ENCODE assay signal across 14 cellular contexts in genomic region chr3:38119248-38119544, GRCh38.
"Had no signal": no experiment of that assay in that cellular context is flagged by ENCODE, and none has a peak within 500 bp of the region (broad histone marks: within the 10 kb centered on the region; RNA-seq: fewer than 3 reads in every experiment).

No MANE protein-coding gene starts in this region.

- H3K27ac ChIP-seq: brain microvascular endothelial cell, esophagus muscularis mucosa, SJSA1, WERI-Rb-1 had no signal

- H3K4me3 Mint-ChIP-seq: activated CD4-positive, alpha-beta T cell treated with anti-CD3 and anti-CD28 coated beads, Interleukin-2, amount 10 ng/mL, durations not matched to agents 24 days and 14 days; activated naive CD4-positive, alpha-beta T cell treated with anti-CD3 and anti-CD28 coated beads, Interleukin-2, amount 10 ng/mL, durations not matched to agents 7 days and 5 days; nephron progenitor cell had no signal

- H3K9me3 ChIP-seq: esophagus muscularis mucosa, mucosa of descending colon, SJSA1 had no signal

- H3K27me3 ChIP-seq: brain microvascular endothelial cell, esophagus muscularis mucosa, SJSA1 had no signal

- H3K9me3 Mint-ChIP-seq: activated CD4-positive, alpha-beta T cell treated with anti-CD3 and anti-CD28 coated beads, Interleukin-2, amount 10 ng/mL, durations not matched to agents 24 days and 14 days; activated naive CD4-positive, alpha-beta T cell treated with anti-CD3 and anti-CD28 coated beads, Interleukin-2, amount 10 ng/mL, durations not matched to agents 7 days and 5 days; nephron progenitor cell had no signal

- H3K4me3 ChIP-seq: esophagus muscularis mucosa, mucosa of descending colon, SJSA1 had no signal

- H3K27ac Mint-ChIP-seq: activated CD4-positive, alpha-beta T cell treated with anti-CD3 and anti-CD28 coated beads, Interleukin-2, amount 10 ng/mL, durations not matched to agents 24 days and 14 days; nephron progenitor cell had no signal

- H3K4me1 ChIP-seq: SJSA1 had no signal

- ATAC-seq: left lobe of liver, mucosa of descending colon had no signal

- DNase-seq: activated CD4-positive, alpha-beta T cell treated with anti-CD3 and anti-CD28 coated beads, Interleukin-2, amount 10 ng/mL, durations not matched to agents 24 days and 14 days; activated naive CD4-positive, alpha-beta T cell treated with anti-CD3 and anti-CD28 coated beads, Interleukin-2, amount 10 ng/mL, durations not matched to agents 7 days and 5 days; brain microvascular endothelial cell; mammary epithelial cell; nephron progenitor cell; stimulated activated CD4-positive, alpha-beta T cell treated with anti-CD3 and anti-CD28 coated beads, Interleukin-4, amount 100 ng/mL, for 1 hour; stimulated activated CD8-positive, alpha-beta memory T cell treated with anti-CD3 and anti-CD28 coated beads, Interleukin-4, amount 100 ng/mL, for 48 hours; SW 1271; T-helper 9 cell; WERI-Rb-1 had no signal

- H3K27me3 Mint-ChIP-seq: activated CD4-positive, alpha-beta T cell treated with anti-CD3 and anti-CD28 coated beads, Interleukin-2, amount 10 ng/mL, durations not matched to agents 24 days and 14 days had no signal
